In the genomic region with DNA sequence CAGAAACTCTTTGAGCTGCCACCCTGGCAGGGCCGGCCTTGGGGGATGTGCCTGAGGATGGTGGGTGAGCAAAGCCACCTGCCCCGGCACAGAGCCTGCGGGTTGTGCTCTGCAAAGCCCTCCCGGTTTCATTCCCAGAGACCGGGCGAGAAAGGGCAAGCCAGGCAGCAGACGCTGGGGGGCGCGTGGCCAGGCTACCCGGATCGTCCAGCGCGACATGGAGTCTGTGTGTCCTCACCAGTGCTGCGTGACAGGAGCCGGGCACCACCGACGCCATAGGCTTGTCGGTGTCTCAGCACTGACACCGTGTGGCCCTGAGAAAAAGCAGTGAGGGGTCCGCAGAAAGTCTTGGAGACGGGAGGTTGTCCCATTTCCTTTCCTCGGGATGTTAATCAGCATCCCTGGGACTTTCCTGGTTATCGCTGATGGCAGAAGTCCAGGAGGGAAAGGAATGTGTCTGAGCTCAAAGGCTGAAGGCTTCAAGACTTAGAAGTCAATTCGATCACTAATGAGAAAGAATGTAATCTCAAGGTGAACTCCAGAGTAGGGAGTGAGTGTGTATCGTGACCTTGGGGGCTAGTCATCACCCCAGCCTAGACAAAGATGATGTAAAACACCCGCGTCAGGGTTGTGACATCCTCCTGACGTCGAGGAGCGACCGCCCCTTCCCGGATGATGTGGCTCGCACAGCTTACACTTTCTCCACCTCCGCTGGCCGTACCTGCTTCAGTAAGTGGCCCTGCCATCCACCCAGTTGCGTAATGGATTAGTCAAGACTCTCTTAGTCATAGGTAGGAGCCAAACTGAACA, we compare ENCODE assay signal across 8 cellular contexts. TPM values are rescaled to one million over a fixed set of nuclear protein-coding genes. Genes with fewer than 3 reads are reported as not detected.
DNase-seq lines count a peak whose midpoint lies in the region; ATAC-seq and TF ChIP-seq lines count a peak whose summit lies in the region.

No MANE protein-coding gene starts in this region.

- H3K9me3 ChIP-seq in WERI-Rb-1 (ENCODE audit: severe bottlenecking) = no peaks in the 10 kb centered on the region
- no peaks in the 10 kb centered on the region for H3K9me3 ChIP-seq in colonic mucosa

- H3K36me3 ChIP-seq in WERI-Rb-1 (no peaks in the 10 kb centered on the region), colonic mucosa (no peaks in the 10 kb centered on the region)

- no peaks in the 10 kb centered on the region for H3K4me1 ChIP-seq in colonic mucosa

- H3K9ac ChIP-seq in colonic mucosa (ENCODE audit: low read depth in 2 of 2, low read length in 2 of 2) = peak overlapping the region; percentile 31 to 47

- ATAC-seq in HG02763 (IDR thresholded peaks at IDR 0.05; ENCODE audit: unreplicated experiment) = no peak

- TF ChIP-seq CTCF in WERI-Rb-1 (IDR thresholded peaks at IDR 0.05; ENCODE audit: low read depth, low read length) (peak; percentile 87), colonic mucosa (IDR thresholded peaks at IDR 0.05) (peak; percentile 28)

- peak overlapping the region; percentile 11; the same call in 1 of the 2 replicates for H3K4me3 ChIP-seq in WERI-Rb-1 (ENCODE audit: low read depth, low read length)
- H3K4me3 ChIP-seq in colonic mucosa = peak overlapping the region; percentile 15

- intact Hi-C loops in colonic mucosa (cut with DNase I) = loop anchor here (2.0 kb wide), 1 partner anchor 68 kb away; no protein-coding TSS in a partner anchor

- H3K27me3 ChIP-seq in WERI-Rb-1 (ENCODE audit: insufficient read depth, low read depth, severe bottlenecking) = peaks cover 6% of the 10 kb centered on the region
- no peaks in the 10 kb centered on the region for H3K27me3 ChIP-seq in colonic mucosa

- DNase-seq in A172 (ENCODE audit: low spot score) (peak; percentile 87), GM19238 (ENCODE audit: insufficient read length, low spot score) (peak; percentile 56), NCI-H2171 treated with DMSO at 0.1 percent for 48 hours (lab: John Stamatoyannopoulos, UW) (peak; percentile 63), WERI-Rb-1 (peak; percentile 94), colonic mucosa (peak; percentile 88), kidney glomerular epithelial cell (lab: John Stamatoyannopoulos, UW) (peak; percentile 66)
- DNase-seq in stimulated activated CD4-positive, alpha-beta T cell treated with anti-CD3 and anti-CD28 coated beads, Interleukin-15, amount 100 ng/mL, for 48 hours (ENCODE audit: low read depth in 2 of 2) = peak; percentile 49 to 51

- no peak overlapping the region for H3K27ac ChIP-seq in WERI-Rb-1
- H3K27ac ChIP-seq in colonic mucosa = peak overlapping the region; percentile 77

RNA-seq across cellular contexts. Expression of gene PLA2G4E, which starts 36.3 kb away (rescaled TPM):
- total RNA-seq in A172 (2014; rRNA removed; shearing (Covaris generic)) = not detected in 2 replicates
- total RNA-seq in colonic mucosa = under 1 TPM in 1 of 2 donors, not detected in 1; 0.67 TPM

RNA-seq across cellular contexts. Expression of gene PLA2G4D, which starts 37.2 kb away (rescaled TPM):
- total RNA-seq in A172 (2014; rRNA removed; shearing (Covaris generic)) = not detected in 2 replicates
- under 1 TPM; 0.24 to 0.27 TPM for total RNA-seq in colonic mucosa
